ENCODE assay signal across 1 cellular context in genomic region chr20:31923388-31924271, GRCh38.
TF ChIP-seq lines count a peak whose summit lies in the region.

No MANE protein-coding gene starts in this region.

TF ChIP-seq in HEK293, 187 proteins besides CTCF, POLR2A, EP300 and RAD21 (continued from another document and continues in another):
- TF ChIP-seq ZNF518A (tag by site-specific recombination; conservative IDR thresholded peaks at IDR 0.05; ENCODE audit: low read depth) = no peak
- TF ChIP-seq ZNF311 (tag by site-specific recombination; IDR thresholded peaks at IDR 0.05; ENCODE audit: borderline replicate concordance) = no peak
- no peak for TF ChIP-seq ZNF362 (tag by site-specific recombination; IDR thresholded peaks at IDR 0.05)
- TF ChIP-seq WT1 (tag by site-specific recombination; IDR thresholded peaks at IDR 0.05) = 0 out of 2 replicates have a peak, but pooled peaks have one; percentile 15
- no peak for TF ChIP-seq HOXD13 (CRISPR knock-in tag; IDR thresholded peaks at IDR 0.05; ENCODE audit: borderline replicate concordance)
- TF ChIP-seq ZFP37 (tag by site-specific recombination; IDR thresholded peaks at IDR 0.05) = no peak
- TF ChIP-seq PBX3 (CRISPR knock-in tag; IDR thresholded peaks at IDR 0.05) = no peak
- no peak for TF ChIP-seq ZNF18 (tag by site-specific recombination; IDR thresholded peaks at IDR 0.05)
- TF ChIP-seq ZIC2 (tag by site-specific recombination; IDR thresholded peaks at IDR 0.05) = peak; percentile 90
- TF ChIP-seq INSM2 (tag by site-specific recombination; IDR thresholded peaks at IDR 0.05) = no peak
- TF ChIP-seq TCF7L2 (IDR thresholded peaks at IDR 0.05; ENCODE audit: borderline replicate concordance, low read depth, low read length) = no peak
- TF ChIP-seq ZNF658 (tag by site-specific recombination; IDR thresholded peaks at IDR 0.05) = no peak
- TF ChIP-seq PATZ1 (tag by site-specific recombination; IDR thresholded peaks at IDR 0.05) = 0 out of 2 replicates have a peak, but pooled peaks have one; percentile 12
- no peak for TF ChIP-seq ZFP41 (tag by site-specific recombination; IDR thresholded peaks at IDR 0.05; ENCODE audit: borderline replicate concordance)
- TF ChIP-seq YY2 (tag by site-specific recombination; IDR thresholded peaks at IDR 0.05) = no peak
- no peak for TF ChIP-seq ZNF350 (tag by site-specific recombination; IDR thresholded peaks at IDR 0.05)
- no peak for TF ChIP-seq ZNF23 (tag by site-specific recombination; IDR thresholded peaks at IDR 0.05; ENCODE audit: borderline replicate concordance)
- no peak for TF ChIP-seq ZNF416 (tag by site-specific recombination; IDR thresholded peaks at IDR 0.05)
- TF ChIP-seq ZNF221 (tag by site-specific recombination; IDR thresholded peaks at IDR 0.05; ENCODE audit: borderline replicate concordance) = no peak
- TF ChIP-seq ZNF596 (tag by site-specific recombination; IDR thresholded peaks at IDR 0.05) = no peak
- TF ChIP-seq RBAK (tag by site-specific recombination; IDR thresholded peaks at IDR 0.05) = no peak
- no peak for TF ChIP-seq ZBTB7A (tag by site-specific recombination; IDR thresholded peaks at IDR 0.05; ENCODE audit: low read depth)
- TF ChIP-seq ZNF768 (tag by site-specific recombination; IDR thresholded peaks at IDR 0.05) = no peak
- no peak for TF ChIP-seq ZNF76 (tag by site-specific recombination; IDR thresholded peaks at IDR 0.05; ENCODE audit: borderline replicate concordance, low read depth)
- no peak for TF ChIP-seq ZNF140 (tag by site-specific recombination; IDR thresholded peaks at IDR 0.05)
- TF ChIP-seq SCRT2 (tag by site-specific recombination; IDR thresholded peaks at IDR 0.05) = no peak
- TF ChIP-seq REST (tag by site-specific recombination; IDR thresholded peaks at IDR 0.05) = no peak
- TF ChIP-seq ZNF501 (tag by site-specific recombination; IDR thresholded peaks at IDR 0.05) = no peak
- no peak for TF ChIP-seq PRDM6 (tag by site-specific recombination; IDR thresholded peaks at IDR 0.05)
- TF ChIP-seq ZNF26 (tag by site-specific recombination; IDR thresholded peaks at IDR 0.05) = no peak
- no peak for TF ChIP-seq KLF17 (tag by site-specific recombination; IDR thresholded peaks at IDR 0.05)
